Comparison of ENCODE assay signal across 8 cellular contexts in genomic region chr10:329361-330099, GRCh38.
DNase-seq lines count a peak whose midpoint lies in the region; ATAC-seq and TF ChIP-seq lines count a peak whose summit lies in the region.

No MANE protein-coding gene starts in this region.

- DNase-seq in DMS53 treated with DMSO at 0.1 percent for 48 hours (lab: John Stamatoyannopoulos, UW; ENCODE audit: unreplicated experiment): peak; percentile 73
- DNase-seq in LNCaP clone FGC (ENCODE audit: low read depth): peak; percentile 75
- peak; percentile 1 for DNase-seq in SKM-1 treated with dmso at 0.1 percent for 144 hours (lab: John Stamatoyannopoulos, UW; ENCODE audit: unreplicated experiment)
- DNase-seq in cardiac fibroblast (ENCODE audit: low read depth in 2 of 2): peak; percentile 95
- DNase-seq in kidney glomerular epithelial cell (lab: John Stamatoyannopoulos, UW): peak; percentile 82
- DNase-seq in stimulated activated CD4-positive, alpha-beta T cell treated with anti-CD3 and anti-CD28 coated beads, Interleukin-4, amount 100 ng/mL, for 1 hour: peak; percentile 8
- DNase-seq in activated CD4-positive, CD25-positive, alpha-beta regulatory T cell treated with anti-CD3 and anti-CD28 coated beads, Interleukin-2, amount 50 U/mL, for 72 hours: no peak

- no peak for ATAC-seq in GM21737 (IDR thresholded peaks at IDR 0.05; ENCODE audit: unreplicated experiment)

- peak; percentile 22; the same call in 1 of the 2 replicates for TF ChIP-seq CTCF in LNCaP clone FGC (IDR thresholded peaks at IDR 0.05; ENCODE audit: control insufficient read depth, extremely low read depth, insufficient read depth)
- peak; percentile 8 for TF ChIP-seq CTCF in cardiac fibroblast (IDR thresholded peaks at IDR 0.05; ENCODE audit: low read depth, low read length)

- peak overlapping the region; percentile 42 for H3K4me3 ChIP-seq in LNCaP clone FGC (ENCODE audit: low read depth, low read length)
- H3K4me3 ChIP-seq in cardiac fibroblast (replicated peaks in 1 of 2; ENCODE audit: low read depth in 2 of 2, low read length in 2 of 2): peak overlapping the region in 1 of 2 donors; percentile 46
